Comparison of ENCODE assay signal across 27 cellular contexts in the genomic region with DNA sequence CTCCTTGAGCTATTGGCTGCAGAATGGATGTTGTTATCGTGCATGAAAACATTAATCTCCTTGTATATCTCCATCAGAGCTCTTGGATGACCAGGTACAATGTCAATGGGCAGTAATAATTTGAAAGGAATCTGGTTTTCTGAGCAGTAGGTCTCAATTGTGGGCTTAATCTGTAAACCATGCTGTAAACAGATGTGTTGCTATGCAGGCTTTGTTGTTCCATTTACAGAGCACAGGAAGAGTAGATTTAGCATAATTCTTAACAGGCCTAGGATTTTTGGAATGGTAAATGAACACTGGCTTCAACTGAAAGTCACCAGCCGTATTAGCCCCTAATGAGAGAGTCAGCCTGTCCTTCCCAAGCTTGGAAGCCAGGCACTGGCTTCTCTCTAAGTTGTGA. TPM values are rescaled to one million over a fixed set of nuclear protein-coding genes. Genes with fewer than 3 reads are reported as not detected.
DNase-seq lines count a peak whose midpoint lies in the region; ATAC-seq, FAIRE-seq and TF ChIP-seq lines count a peak whose summit lies in the region.
"Had no signal": no experiment of that assay in that cellular context is flagged by ENCODE, and none has a peak within 500 bp of the region (broad histone marks: within the 10 kb centered on the region; RNA-seq: fewer than 3 reads in every experiment).

No MANE protein-coding gene starts in this region.

- intact Hi-C loops in activated naive CD4-positive, alpha-beta T cell treated with anti-CD3 and anti-CD28 coated beads for 36 hours (cut with micrococcal nuclease), result no loop called here

- peaks cover 4% of the 10 kb centered on the region for H3K36me3 Mint-ChIP-seq in activated naive CD4-positive, alpha-beta T cell treated with anti-CD3 and anti-CD28 coated beads, Interleukin-2, amount 50 U/mL, for 24 hours
- peaks cover 13% of the 10 kb centered on the region for H3K36me3 Mint-ChIP-seq in activated naive CD4-positive, alpha-beta T cell treated with anti-CD3 and anti-CD28 coated beads for 36 hours (ENCODE audit: low read depth)
- peaks cover 14% of the 10 kb centered on the region for H3K36me3 Mint-ChIP-seq in endothelial cell (ENCODE audit: low read depth, unreplicated experiment)
- peaks cover 23% of the 10 kb centered on the region for H3K36me3 Mint-ChIP-seq in stimulated activated effector memory CD8-positive, alpha-beta T cell treated with anti-CD3 and anti-CD28 coated beads, Interleukin-12 subunit alpha, Interleukin-12 subunit beta, amount 100 ng/mL, for 72 hours

- no peak for TF ChIP-seq CTCF in endothelial cell (IDR thresholded peaks at IDR 0.05; ENCODE audit: unreplicated experiment)

- no peak for DNase-seq in activated naive CD4-positive, alpha-beta T cell treated with anti-CD3 and anti-CD28 coated beads for 36 hours
- DNase-seq in HTR-8/SVneo (ENCODE audit: insufficient read length, low spot score) (no peak), endothelial cell (ENCODE audit: low spot score) (no peak), 8988T (no peak)
- DNase-seq in stimulated activated effector memory CD8-positive, alpha-beta T cell treated with anti-CD3 and anti-CD28 coated beads, Interleukin-12 subunit alpha, Interleukin-12 subunit beta, amount 100 ng/mL, for 72 hours (ENCODE audit: low spot score in 2 of 2), result no peak
- DNase-seq in stimulated activated CD4-positive, alpha-beta T cell treated with anti-CD3 and anti-CD28 coated beads, Interleukin-4, amount 100 ng/mL, for 4 hours, result no peak
- DNase-seq: ACHN; AML-193; CD8-positive, alpha-beta T cell; DMS 273 treated with DMSO at 0.1 percent for 48 hours; DMS79; EL; GDM1; Karpas-422; NCI-H1105 treated with DMSO at 0.1 percent for 48 hours; NCI-H146; NCI-H1930; NCI-H2107; NCI-H524 treated with DMSO at 0.1 percent for 48 hours; NCI-H774 had no signal

- no peak for ATAC-seq in stimulated activated effector memory CD8-positive, alpha-beta T cell treated with anti-CD3 and anti-CD28 coated beads, Interleukin-12 subunit alpha, Interleukin-12 subunit beta, amount 100 ng/mL, for 72 hours
- ATAC-seq in GM18873 (IDR thresholded peaks at IDR 0.05; ENCODE audit: low FRiP score, unreplicated experiment), result no peak
- ATAC-seq: CD8-positive, alpha-beta T cell; HCT116; HepG2 had no signal

- no peaks in the 10 kb centered on the region for H3K9me3 Mint-ChIP-seq in activated naive CD4-positive, alpha-beta T cell treated with anti-CD3 and anti-CD28 coated beads, Interleukin-2, amount 50 U/mL, for 24 hours
- H3K9me3 Mint-ChIP-seq in activated naive CD4-positive, alpha-beta T cell treated with anti-CD3 and anti-CD28 coated beads for 36 hours, result no peaks in the 10 kb centered on the region
- H3K9me3 Mint-ChIP-seq in endothelial cell (ENCODE audit: unreplicated experiment), result no peaks in the 10 kb centered on the region
- no peaks in the 10 kb centered on the region for H3K9me3 Mint-ChIP-seq in stimulated activated effector memory CD8-positive, alpha-beta T cell treated with anti-CD3 and anti-CD28 coated beads, Interleukin-12 subunit alpha, Interleukin-12 subunit beta, amount 100 ng/mL, for 72 hours
- H3K9me3 Mint-ChIP-seq: CD8-positive, alpha-beta T cell had no signal

- no peaks in the 10 kb centered on the region for H3K27me3 Mint-ChIP-seq in activated naive CD4-positive, alpha-beta T cell treated with anti-CD3 and anti-CD28 coated beads, Interleukin-2, amount 50 U/mL, for 24 hours
- no peaks in the 10 kb centered on the region for H3K27me3 Mint-ChIP-seq in activated naive CD4-positive, alpha-beta T cell treated with anti-CD3 and anti-CD28 coated beads for 36 hours (ENCODE audit: low read depth)
- H3K27me3 Mint-ChIP-seq in endothelial cell (ENCODE audit: unreplicated experiment), result peaks cover 3% of the 10 kb centered on the region

- H3K27ac Mint-ChIP-seq in activated naive CD4-positive, alpha-beta T cell treated with anti-CD3 and anti-CD28 coated beads, Interleukin-2, amount 50 U/mL, for 24 hours, result peak overlapping the region; percentile 76
- no peak overlapping the region for H3K27ac Mint-ChIP-seq in activated naive CD4-positive, alpha-beta T cell treated with anti-CD3 and anti-CD28 coated beads for 36 hours
- H3K27ac Mint-ChIP-seq in endothelial cell (ENCODE audit: unreplicated experiment), result peak overlapping the region; percentile 7
- H3K27ac Mint-ChIP-seq in stimulated activated effector memory CD8-positive, alpha-beta T cell treated with anti-CD3 and anti-CD28 coated beads, Interleukin-12 subunit alpha, Interleukin-12 subunit beta, amount 100 ng/mL, for 72 hours, result peak overlapping the region; percentile 80
- H3K27ac Mint-ChIP-seq: CD8-positive, alpha-beta T cell had no signal

- no peak overlapping the region for H3K4me3 Mint-ChIP-seq in activated naive CD4-positive, alpha-beta T cell treated with anti-CD3 and anti-CD28 coated beads, Interleukin-2, amount 50 U/mL, for 24 hours
- no peak overlapping the region for H3K4me3 Mint-ChIP-seq in activated naive CD4-positive, alpha-beta T cell treated with anti-CD3 and anti-CD28 coated beads for 36 hours
- H3K4me3 Mint-ChIP-seq in endothelial cell (ENCODE audit: unreplicated experiment), result no peak overlapping the region
- H3K4me3 Mint-ChIP-seq in stimulated activated effector memory CD8-positive, alpha-beta T cell treated with anti-CD3 and anti-CD28 coated beads, Interleukin-12 subunit alpha, Interleukin-12 subunit beta, amount 100 ng/mL, for 72 hours, result no peak overlapping the region
- H3K4me3 Mint-ChIP-seq: CD8-positive, alpha-beta T cell had no signal

- CTCF ChIA-PET in activated naive CD4-positive, alpha-beta T cell treated with anti-CD3 and anti-CD28 coated beads for 36 hours (lab: Charles Lee), result interaction anchor here (0.8 to 1.4 kb wide), 6 partner anchors 16 to 148 kb away, joined by 3 to 4 read pairs (median 3); no protein-coding TSS in a partner anchor

- H3K4me1 Mint-ChIP-seq in activated naive CD4-positive, alpha-beta T cell treated with anti-CD3 and anti-CD28 coated beads, Interleukin-2, amount 50 U/mL, for 24 hours, result peaks cover 22% of the 10 kb centered on the region
- peaks cover 14% of the 10 kb centered on the region for H3K4me1 Mint-ChIP-seq in activated naive CD4-positive, alpha-beta T cell treated with anti-CD3 and anti-CD28 coated beads for 36 hours (ENCODE audit: low read depth)
- peaks cover 3% of the 10 kb centered on the region for H3K4me1 Mint-ChIP-seq in endothelial cell (ENCODE audit: unreplicated experiment)
- H3K4me1 Mint-ChIP-seq in stimulated activated effector memory CD8-positive, alpha-beta T cell treated with anti-CD3 and anti-CD28 coated beads, Interleukin-12 subunit alpha, Interleukin-12 subunit beta, amount 100 ng/mL, for 72 hours, result peaks cover 6% of the 10 kb centered on the region

- peak; percentile 4 for FAIRE-seq in HTR-8/SVneo (lab: Jason Lieb, UNC)
- FAIRE-seq: GM12891, H1, HepG2, RCC 7860 had no signal

RNA-seq across cellular contexts. Expression of a gene that starts 50.4 kb away (rescaled TPM):
- total RNA-seq in activated naive CD4-positive, alpha-beta T cell treated with anti-CD3 and anti-CD28 coated beads for 36 hours, result 1 to 10 TPM; 4.6 to 4.9 TPM
- 14.0 TPM for total RNA-seq in endothelial cell (ENCODE audit: unreplicated experiment)
